31 cellular contexts compared by ENCODE assay signal in the genomic region with DNA sequence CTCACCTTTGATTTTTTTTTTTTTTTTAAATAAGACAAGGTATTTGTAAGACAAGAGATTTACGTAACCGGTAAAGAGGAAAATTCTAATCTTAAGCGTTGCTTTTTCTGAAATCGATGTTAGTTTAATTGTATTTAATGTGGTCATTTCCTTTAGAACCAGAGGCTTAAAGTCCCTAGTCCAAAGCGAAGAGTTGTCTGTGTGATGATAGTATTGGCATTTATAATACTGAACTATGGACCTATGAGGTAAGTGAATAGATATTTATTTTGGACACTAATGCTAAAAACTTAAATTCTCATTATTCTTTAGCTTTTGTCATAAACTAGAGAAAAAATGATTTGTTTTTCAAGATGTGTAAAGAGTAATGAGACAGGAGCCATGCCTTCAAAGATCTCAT.
"Had no signal": no experiment of that assay in that cellular context is flagged by ENCODE, and none has a peak within 500 bp of the region (broad histone marks: within the 10 kb centered on the region; RNA-seq: fewer than 3 reads in every experiment).

No MANE protein-coding gene starts in this region.

- ATAC-seq: natural killer cell; psoas muscle; right cardiac atrium; sciatic nerve; stimulated activated memory B cell treated with anti-CD40 and anti-IgM and Interleukin-4, amounts not matched to agents 10 μg/mL and 1 μg/mL and 100 μg/mL, for 72 hours; stimulated activated naive CD8-positive, alpha-beta T cell treated with anti-CD3 and anti-CD28 coated beads, Interleukin-15, amount 100 ng/mL, for 72 hours; stimulated activated naive CD8-positive, alpha-beta T cell treated with anti-CD3 and anti-CD28 coated beads, Interleukin-15, Interleukin-2, amounts not matched to agents 100 U/mL and 50 U/mL, for 24 hours; upper lobe of right lung had no signal

- H3K36me3 ChIP-seq: neural progenitor cell, ovary, uterus had no signal

- H3K4me3 Mint-ChIP-seq: natural killer cell; nephron; neural progenitor cell; stimulated activated memory B cell treated with anti-CD40 and anti-IgM and Interleukin-4, amounts not matched to agents 10 μg/mL and 1 μg/mL and 100 μg/mL, for 72 hours; stimulated activated naive CD8-positive, alpha-beta T cell treated with anti-CD3 and anti-CD28 coated beads, Interleukin-15, amount 100 ng/mL, for 72 hours; type B pancreatic cell had no signal

- H3K27ac Mint-ChIP-seq: natural killer cell; nephron; neural progenitor cell; progenitor cell of endocrine pancreas; stimulated activated memory B cell treated with anti-CD40 and anti-IgM and Interleukin-4, amounts not matched to agents 10 μg/mL and 1 μg/mL and 100 μg/mL, for 72 hours; stimulated activated naive CD8-positive, alpha-beta T cell treated with anti-CD3 and anti-CD28 coated beads, Interleukin-15, amount 100 ng/mL, for 72 hours; type B pancreatic cell had no signal

- H3K4me3 ChIP-seq: neural progenitor cell, ovary, psoas muscle, skin epidermis, smooth muscle cell, spleen, suprapubic skin, testis, tibial artery, transverse colon, upper lobe of right lung, uterus had no signal

- DNase-seq: natural killer cell; occipital lobe; ovary; posterior cingulate gyrus; psoas muscle; right cardiac atrium; spleen; stimulated activated CD4-positive, alpha-beta T cell treated with anti-CD3 and anti-CD28 coated beads, Interleukin-12 subunit alpha, Interleukin-12 subunit beta, amount 100 ng/mL, for 4 hours; stimulated activated CD4-positive, alpha-beta T cell treated with anti-CD3 and anti-CD28 coated beads, Interleukin-1b, Interleukin-23, amount 100 ng/mL, for 48 hours; stimulated activated CD4-positive, alpha-beta T cell treated with anti-CD3 and anti-CD28 coated beads, Interleukin-4, amount 100 ng/mL, for 1 hour; stimulated activated CD4-positive, alpha-beta T cell treated with anti-CD3 and anti-CD28 coated beads, Interleukin-4, amount 100 ng/mL, for 4 hours; stimulated activated CD8-positive, alpha-beta memory T cell treated with anti-CD3 and anti-CD28 coated beads, Interleukin-4, amount 100 ng/mL, for 48 hours; stimulated activated naive CD4-positive, alpha-beta T cell; stimulated activated naive CD8-positive, alpha-beta T cell treated with anti-CD3 and anti-CD28 coated beads, Interleukin-15, amount 100 ng/mL, for 72 hours; stimulated activated naive CD8-positive, alpha-beta T cell treated with anti-CD3 and anti-CD28 coated beads, Interleukin-15, Interleukin-2, amounts not matched to agents 100 U/mL and 50 U/mL, for 24 hours; substantia nigra; testis; tibial artery; transverse colon; upper lobe of right lung; uterus had no signal

- H3K9me3 ChIP-seq: ovary, psoas muscle, spleen, suprapubic skin, testis, tibial artery, transverse colon, upper lobe of right lung, uterus had no signal

- H3K27me3 ChIP-seq: neural progenitor cell, ovary, spleen, suprapubic skin, testis, tibial artery, transverse colon, upper lobe of right lung, uterus had no signal

- H3K27ac ChIP-seq: neural progenitor cell, ovary, parathyroid adenoma, psoas muscle, skin epidermis, spleen, suprapubic skin, testis, tibial artery, transverse colon, upper lobe of right lung, uterus had no signal

- H3K4me1 ChIP-seq: neural progenitor cell, parathyroid adenoma, psoas muscle, spleen, suprapubic skin, testis, transverse colon, upper lobe of right lung, uterus had no signal

- H3K4me1 Mint-ChIP-seq: stimulated activated memory B cell treated with anti-CD40 and anti-IgM and Interleukin-4, amounts not matched to agents 10 μg/mL and 1 μg/mL and 100 μg/mL, for 72 hours; stimulated activated naive CD8-positive, alpha-beta T cell treated with anti-CD3 and anti-CD28 coated beads, Interleukin-15, amount 100 ng/mL, for 72 hours had no signal

- H3K27me3 Mint-ChIP-seq: progenitor cell of endocrine pancreas; stimulated activated memory B cell treated with anti-CD40 and anti-IgM and Interleukin-4, amounts not matched to agents 10 μg/mL and 1 μg/mL and 100 μg/mL, for 72 hours; stimulated activated naive CD8-positive, alpha-beta T cell treated with anti-CD3 and anti-CD28 coated beads, Interleukin-15, amount 100 ng/mL, for 72 hours; type B pancreatic cell had no signal
